In genomic region chr11:67483901-67484665, GRCh38 we compare ENCODE assay signal across 8 cellular contexts. TPM values are rescaled to one million over a fixed set of nuclear protein-coding genes. Genes with fewer than 3 reads are reported as not detected.
DNase-seq lines count a peak whose midpoint lies in the region; ATAC-seq and TF ChIP-seq lines count a peak whose summit lies in the region.

No MANE protein-coding gene starts in this region.

- H3K9ac ChIP-seq in NT2/D1 (ENCODE audit: insufficient read length, low read depth) (peak overlapping the region; percentile 12), mammary epithelial cell (ENCODE audit: insufficient read depth, low read length) (no peak overlapping the region)

- BruUV-seq in mammary epithelial cell (replicated peaks; lab: Mats Ljungman, UMichigan): no TSS peak

- peak overlapping the region; percentile 92 to 99 (median 96) for H3K4me3 Mint-ChIP-seq in CD4-positive, CD25-positive, alpha-beta regulatory T cell

- intact Hi-C loops in mammary epithelial cell (cut with micrococcal nuclease): loop anchor here (5.0 kb wide), 1 partner anchor 82 kb away; the partner anchor contains the start of genes PPP1CA and TBC1D10C

- in situ Hi-C loops in mammary epithelial cell (cut with MboI; ENCODE audit: low sequenced_read_pairs in 2 of 2): no loop called here

- peak overlapping the region; percentile 92 for H3K27ac ChIP-seq in CD4-positive, CD25-positive, alpha-beta regulatory T cell (ENCODE audit: insufficient read depth, low read length, poor library complexity, severe bottlenecking)
- H3K27ac ChIP-seq in mammary epithelial cell (ENCODE audit: insufficient read depth, low read depth, low read length): no peak overlapping the region

- ATAC-seq in CD4-positive, CD25-positive, alpha-beta regulatory T cell (ENCODE audit: low read depth in 2 of 2): peak; percentile 52
- no peak for ATAC-seq in GM21529 (IDR thresholded peaks at IDR 0.05; ENCODE audit: unreplicated experiment)
- no peak for ATAC-seq in HG02571 (IDR thresholded peaks at IDR 0.05; ENCODE audit: unreplicated experiment)

- CTCF ChIA-PET in mammary epithelial cell (lab: Charles Lee; ENCODE audit: low non-redundant PET): no interaction called here

- no peaks in the 10 kb centered on the region for H3K9me3 Mint-ChIP-seq in CD4-positive, CD25-positive, alpha-beta regulatory T cell

- H3K4me1 Mint-ChIP-seq in CD4-positive, CD25-positive, alpha-beta regulatory T cell: peaks cover 9 to 65% (median 46%) of the 10 kb centered on the region in 4 donors

- H4K20me1 ChIP-seq in mammary epithelial cell (ENCODE audit: insufficient read depth, low read length): no peaks in the 10 kb centered on the region

- peak overlapping the region; percentile 99 to 100 (median 99) for H3K27ac Mint-ChIP-seq in CD4-positive, CD25-positive, alpha-beta regulatory T cell

- DNase-seq in CD4-positive, CD25-positive, alpha-beta regulatory T cell: peak in 2 of 3 donors; percentile 84 to 88
- DNase-seq in NT2/D1 (ENCODE audit: low read depth, low spot score): no peak
- no peak for DNase-seq in mammary epithelial cell
- DNase-seq in T-helper 9 cell: no peak
- no peak for DNase-seq in mesenteric fat pad (ENCODE audit: low spot score)

- no peak overlapping the region for H2AFZ ChIP-seq in mammary epithelial cell (ENCODE audit: low read depth, low read length)
- no peak overlapping the region for H2AFZ ChIP-seq in neuron (ENCODE audit: low read depth, low read length)

- peak overlapping the region; percentile 87 for H3K4me2 ChIP-seq in mammary epithelial cell (ENCODE audit: insufficient read depth, low read depth, low read length)

- H3K27me3 Mint-ChIP-seq in CD4-positive, CD25-positive, alpha-beta regulatory T cell: peaks cover 4% of the 10 kb centered on the region

- H3K27me3 ChIP-seq in CD4-positive, CD25-positive, alpha-beta regulatory T cell (ENCODE audit: control insufficient read depth, insufficient read depth, low read length): no peaks in the 10 kb centered on the region
- H3K27me3 ChIP-seq in NT2/D1 (ENCODE audit: insufficient read depth, insufficient read length) (no peaks in the 10 kb centered on the region), mammary epithelial cell (ENCODE audit: insufficient read depth, low read length) (no peaks in the 10 kb centered on the region), neuron (ENCODE audit: insufficient read depth, low read length) (no peaks in the 10 kb centered on the region)

- H3K36me3 Mint-ChIP-seq in CD4-positive, CD25-positive, alpha-beta regulatory T cell: peaks cover 14% of the 10 kb centered on the region

- dilution Hi-C loops in mammary epithelial cell (cut with HindIII; ENCODE audit: low sequenced_read_pairs): no loop called here

- peak overlapping the region; percentile 86 for H3K4me3 ChIP-seq in CD4-positive, CD25-positive, alpha-beta regulatory T cell (ENCODE audit: low read depth, low read length)
- H3K4me3 ChIP-seq in NT2/D1 (ENCODE audit: insufficient read length, low read depth) (peak overlapping the region; percentile 2), mammary epithelial cell (replicated peaks in 1 of 3; ENCODE audit: insufficient read depth in 1 of 3, low read depth in 2 of 3, low read length in 3 of 3) (peak overlapping the region in 2 of 3 experiments; percentile 56 to 78), neuron (ENCODE audit: low read length) (peak overlapping the region; percentile 58)

- peaks cover 13% of the 10 kb centered on the region for H3K36me3 ChIP-seq in CD4-positive, CD25-positive, alpha-beta regulatory T cell (ENCODE audit: control insufficient read depth, insufficient read depth, low read length)
- H3K36me3 ChIP-seq in NT2/D1 (ENCODE audit: insufficient read depth, insufficient read length, low read length): peaks cover 34% of the 10 kb centered on the region
- no peaks in the 10 kb centered on the region for H3K36me3 ChIP-seq in mammary epithelial cell (ENCODE audit: insufficient read depth, low read length)
- H3K36me3 ChIP-seq in neuron (ENCODE audit: insufficient read depth, low read length): peaks cover 11% of the 10 kb centered on the region

- 76% methylated on average over 15 of the region's 15 CpGs for WGBS in mammary epithelial cell (ENCODE audit: low coverage, missing lambda C conversion rate)

- no peak for TF ChIP-seq CTCF in mammary epithelial cell (conservative IDR thresholded peaks at IDR 0.05 in 1 of 2, IDR thresholded peaks at IDR 0.05 in 1 of 2; ENCODE audit: extremely low read depth in 1 of 2, insufficient read depth in 1 of 2, low read depth in 1 of 2, low read length in 2 of 2)

- peaks cover 67% of the 10 kb centered on the region for H3K4me1 ChIP-seq in CD4-positive, CD25-positive, alpha-beta regulatory T cell (ENCODE audit: control insufficient read depth, insufficient read depth, low read length, poor library complexity, severe bottlenecking)
- peaks cover 9% of the 10 kb centered on the region for H3K4me1 ChIP-seq in NT2/D1 (ENCODE audit: insufficient read depth, insufficient read length)
- peaks cover 12% of the 10 kb centered on the region for H3K4me1 ChIP-seq in mammary epithelial cell (ENCODE audit: insufficient read depth, low read length)
- peaks cover 6% of the 10 kb centered on the region for H3K4me1 ChIP-seq in neuron (ENCODE audit: insufficient read depth, low read length)

- H3K9me3 ChIP-seq in CD4-positive, CD25-positive, alpha-beta regulatory T cell (ENCODE audit: control insufficient read depth in 2 of 2, low read length in 2 of 2): no peaks in the 10 kb centered on the region
- peaks cover 9% of the 10 kb centered on the region; the same call in 1 of the 2 replicates for H3K9me3 ChIP-seq in NT2/D1 (ENCODE audit: insufficient read depth, low read length)
- H3K9me3 ChIP-seq in mammary epithelial cell (replicated peaks; ENCODE audit: insufficient read depth, low read length): no peaks in the 10 kb centered on the region
- H3K9me3 ChIP-seq in neuron (ENCODE audit: low read length): no peaks in the 10 kb centered on the region

- H3K79me2 ChIP-seq in mammary epithelial cell (ENCODE audit: insufficient read depth, low read length): peaks cover 18% of the 10 kb centered on the region

RNA-seq across cellular contexts. Expression of gene AIP, which starts 1.3 kb away (rescaled TPM):
- total RNA-seq in CD4-positive, CD25-positive, alpha-beta regulatory T cell: 124 TPM
- polyA plus RNA-seq in CD4-positive, CD25-positive, alpha-beta regulatory T cell: 100 to 1,000 TPM; 200 to 234 (median 219) TPM
- 10 to 100 TPM; 34.5 to 36.2 TPM for total RNA-seq in mammary epithelial cell
- 61.3 TPM for polyA plus RNA-seq in mammary epithelial cell
- polyA minus RNA-seq in mammary epithelial cell: 10.2 TPM
- total RNA-seq in mesenteric fat pad: 39.5 TPM

RNA-seq across cellular contexts. Expression of gene TMEM134, which starts 15.0 kb away (rescaled TPM):
- 48.7 TPM for total RNA-seq in CD4-positive, CD25-positive, alpha-beta regulatory T cell
- polyA plus RNA-seq in CD4-positive, CD25-positive, alpha-beta regulatory T cell: 100 to 1,000 TPM; 148 to 228 (median 172) TPM
- total RNA-seq in mammary epithelial cell (10 to 100 TPM; 55.3 to 69.4 TPM), mesenteric fat pad (43.2 TPM)
- polyA plus RNA-seq in mammary epithelial cell: 118 TPM
- 5.5 TPM for polyA minus RNA-seq in mammary epithelial cell

RNA-seq across cellular contexts. Expression of gene PITPNM1, which starts 21.1 kb away (rescaled TPM):
- 116 TPM for total RNA-seq in CD4-positive, CD25-positive, alpha-beta regulatory T cell
- 10 to 100 TPM; 15.7 to 21.3 (median 17.6) TPM for polyA plus RNA-seq in CD4-positive, CD25-positive, alpha-beta regulatory T cell
- 10 to 100 TPM; 28.8 to 79.6 TPM for total RNA-seq in mammary epithelial cell
- 20.1 TPM for polyA plus RNA-seq in mammary epithelial cell
- polyA minus RNA-seq in mammary epithelial cell: 20.6 TPM
- total RNA-seq in mesenteric fat pad: 29.5 TPM

RNA-seq across cellular contexts. Expression of gene CDK2AP2, which starts 23.9 kb away (rescaled TPM):
- 38.5 TPM for total RNA-seq in CD4-positive, CD25-positive, alpha-beta regulatory T cell
- 100 to 1,000 TPM; 113 to 135 (median 128) TPM for polyA plus RNA-seq in CD4-positive, CD25-positive, alpha-beta regulatory T cell
- 10 to 100 TPM; 19.2 to 45.9 TPM for total RNA-seq in mammary epithelial cell
- polyA plus RNA-seq in mammary epithelial cell: 46.2 TPM
- polyA minus RNA-seq in mammary epithelial cell: 40.9 TPM
- total RNA-seq in mesenteric fat pad: 59.6 TPM

RNA-seq across cellular contexts. Expression of gene CABP4, which starts 28.9 kb away (rescaled TPM):
- total RNA-seq in CD4-positive, CD25-positive, alpha-beta regulatory T cell: 13.2 TPM
- 1 to 10 TPM in 1 of 4 donors, under 1 TPM in 3; 0.57 to 1.2 (median 0.92) TPM for polyA plus RNA-seq in CD4-positive, CD25-positive, alpha-beta regulatory T cell
- total RNA-seq in mammary epithelial cell (1 to 10 TPM; 1.8 to 5.8 TPM), mesenteric fat pad (3.8 TPM)
- polyA plus RNA-seq in mammary epithelial cell: 0.52 TPM
- polyA minus RNA-seq in mammary epithelial cell: not detected

Comparison
In these comparisons a context has a peak if more than half of its experiments do, and no peak if none do; other contexts are left out.
1. ATAC-seq: peak in CD4-positive, CD25-positive, alpha-beta regulatory T cell (2 of 2); none in GM21529 (single experiment) and HG02571 (single experiment).
2. DNase-seq: peak in CD4-positive, CD25-positive, alpha-beta regulatory T cell (2 of 3); none in NT2/D1 (single experiment), mammary epithelial cell (single experiment), T-helper 9 cell (single experiment) and mesenteric fat pad (single experiment).
3. H3K4me3 ChIP-seq: peak in every context shown above with its lines; median percentile 86 in CD4-positive, CD25-positive, alpha-beta regulatory T cell; 67 in mammary epithelial cell; 58 in neuron; 2 in NT2/D1.